In genomic region chr11:26134053-26134452, GRCh38 we compare ENCODE assay signal across 15 cellular contexts.
DNase-seq lines count a peak whose midpoint lies in the region; ATAC-seq and TF ChIP-seq lines count a peak whose summit lies in the region.
"Had no signal": no experiment of that assay in that cellular context is flagged by ENCODE, and none has a peak within 500 bp of the region (broad histone marks: within the 10 kb centered on the region; RNA-seq: fewer than 3 reads in every experiment).

No MANE protein-coding gene starts in this region.

- intact Hi-C loops in esophagus squamous epithelium (cut with DNase I) = no loop called here

- no peaks in the 10 kb centered on the region for H3K9me2 ChIP-seq in DOHH2 (replicated peaks; ENCODE audit: control insufficient read depth, low read length)
- no peaks in the 10 kb centered on the region for H3K9me2 ChIP-seq in Karpas-422 (replicated peaks; ENCODE audit: insufficient read depth, low read length)
- no peaks in the 10 kb centered on the region for H3K9me2 ChIP-seq in OCI-LY1 (ENCODE audit: low read depth, low read length)
- no peaks in the 10 kb centered on the region for H3K9me2 ChIP-seq in SU-DHL-6 (replicated peaks; ENCODE audit: insufficient read depth, low read length)

- no peak overlapping the region for H3K9ac ChIP-seq in Karpas-422 (ENCODE audit: low read length)
- H3K9ac ChIP-seq in OCI-LY1 (ENCODE audit: low read length) = no peak overlapping the region
- H3K9ac ChIP-seq in SU-DHL-6 (ENCODE audit: low read length) = peak overlapping the region; percentile 49
- H3K9ac ChIP-seq: BLaER1 treated with 17β-estradiol and CSF1 and Interleukin-3, amounts not matched to agents 10 nM and 100 nM had no signal

- H3K27ac ChIP-seq in DOHH2 (ENCODE audit: low read depth, low read length) (peak overlapping the region; percentile 52), Karpas-422 (ENCODE audit: low read length) (peak overlapping the region; percentile 37), OCI-LY1 (ENCODE audit: low read depth, low read length, poor library complexity, severe bottlenecking) (peak overlapping the region; percentile 43), SU-DHL-6 (ENCODE audit: low read depth, low read length) (peak overlapping the region; percentile 64), esophagus squamous epithelium (no peak overlapping the region)
- no peak overlapping the region for H3K27ac ChIP-seq in effector memory CD4-positive, alpha-beta T cell (ENCODE audit: insufficient read depth, low read length, poor library complexity, severe bottlenecking)
- H3K27ac ChIP-seq: BLaER1 treated with 17β-estradiol and CSF1 and Interleukin-3, amounts not matched to agents 10 nM and 100 nM had no signal

- H3K4me3 ChIP-seq in DOHH2 (ENCODE audit: low read length) (peak overlapping the region; percentile 39; the same call in 1 of the 2 replicates), Karpas-422 (ENCODE audit: low read length) (no peak overlapping the region), OCI-LY1 (ENCODE audit: low read depth, low read length, poor library complexity, severe bottlenecking) (no peak overlapping the region), SU-DHL-6 (ENCODE audit: insufficient read depth, low read length, poor library complexity, severe bottlenecking) (peak overlapping the region; percentile 45), esophagus squamous epithelium (no peak overlapping the region)
- no peak overlapping the region for H3K4me3 ChIP-seq in effector memory CD4-positive, alpha-beta T cell (ENCODE audit: insufficient read depth, low read depth, low read length, poor library complexity, severe bottlenecking)
- H3K4me3 ChIP-seq: BLaER1 treated with 17β-estradiol and CSF1 and Interleukin-3, amounts not matched to agents 10 nM and 100 nM; GM23338 had no signal

- H4K20me1 ChIP-seq in DOHH2 (ENCODE audit: control insufficient read depth, insufficient read depth, low read depth, low read length) = no peaks in the 10 kb centered on the region
- no peaks in the 10 kb centered on the region for H4K20me1 ChIP-seq in Karpas-422 (ENCODE audit: insufficient read depth, low read depth, low read length)
- H4K20me1 ChIP-seq in OCI-LY1 (ENCODE audit: insufficient read depth, low read length) = no peaks in the 10 kb centered on the region
- no peaks in the 10 kb centered on the region for H4K20me1 ChIP-seq in SU-DHL-6 (ENCODE audit: low read depth, low read length)
- H4K20me1 ChIP-seq: BLaER1 treated with 17β-estradiol and CSF1 and Interleukin-3, amounts not matched to agents 10 nM and 100 nM had no signal

- no peak for TF ChIP-seq POLR2A in esophagus squamous epithelium (IDR thresholded peaks at IDR 0.05)

- DNase-seq in Karpas-422 = peak; percentile 46
- DNase-seq in 8988T = no peak
- DNase-seq in esophagus squamous epithelium (lab: John Stamatoyannopoulos, UW) = no peak
- DNase-seq in effector memory CD4-positive, alpha-beta T cell = no peak
- DNase-seq: ACHN; Calu3; CD4-positive, CD25-positive, alpha-beta regulatory T cell; DMS 273 treated with DMSO at 0.1 percent for 48 hours; H7 had no signal

- TF ChIP-seq CTCF in DOHH2 (IDR thresholded peaks at IDR 0.05; ENCODE audit: low read depth, low read length, poor library complexity, severe bottlenecking) = no peak
- no peak; the same call in 1 of the 2 replicates for TF ChIP-seq CTCF in OCI-LY1 (IDR thresholded peaks at IDR 0.05; ENCODE audit: low read length)
- TF ChIP-seq CTCF in SU-DHL-6 (IDR thresholded peaks at IDR 0.05; ENCODE audit: insufficient read depth, low read length, poor library complexity, severe bottlenecking) = peak; percentile 35
- no peak for TF ChIP-seq CTCF in esophagus squamous epithelium (IDR thresholded peaks at IDR 0.05)

- H3F3A ChIP-seq in DOHH2 (ENCODE audit: control insufficient read depth, insufficient read depth) = no peaks in the 10 kb centered on the region
- H3F3A ChIP-seq in OCI-LY1 (ENCODE audit: insufficient read depth, low read length) = 0 out of 2 replicates have a peak, but pooled peaks cover 6% of the 10 kb centered on the region
- no peaks in the 10 kb centered on the region; the same call in 1 of the 2 replicates for H3F3A ChIP-seq in SU-DHL-6 (ENCODE audit: insufficient read depth)

- H2AFZ ChIP-seq in Karpas-422 (ENCODE audit: low read length) (no peak overlapping the region), OCI-LY1 (ENCODE audit: low read length) (no peak overlapping the region), SU-DHL-6 (ENCODE audit: low read depth, low read length, severe bottlenecking) (peak overlapping the region; percentile 90)
- H2AFZ ChIP-seq: GM23338 had no signal

- 48 to 71% methylated on average over 1 of the region's 1 CpG for WGBS in esophagus squamous epithelium, 2 donors

- H3K4me2 ChIP-seq in DOHH2 (ENCODE audit: low read length) = peak overlapping the region; percentile 36
- H3K4me2 ChIP-seq in Karpas-422 (ENCODE audit: low read depth, low read length, poor library complexity, severe bottlenecking) = no peak overlapping the region
- no peak overlapping the region for H3K4me2 ChIP-seq in OCI-LY1 (ENCODE audit: low read length)
- H3K4me2 ChIP-seq in SU-DHL-6 (ENCODE audit: low read depth, low read length, poor library complexity, severe bottlenecking) = peak overlapping the region; percentile 77
- H3K4me2 ChIP-seq: BLaER1 treated with 17β-estradiol and CSF1 and Interleukin-3, amounts not matched to agents 10 nM and 100 nM; GM23338 had no signal

- H3K27me3 ChIP-seq in DOHH2 (ENCODE audit: control insufficient read depth, low read length) = no peaks in the 10 kb centered on the region
- H3K27me3 ChIP-seq in Karpas-422 (ENCODE audit: low read length) = no peaks in the 10 kb centered on the region
- no peaks in the 10 kb centered on the region for H3K27me3 ChIP-seq in OCI-LY1 (ENCODE audit: insufficient read depth, low read length)
- H3K27me3 ChIP-seq in SU-DHL-6 (ENCODE audit: low read length) = no peaks in the 10 kb centered on the region
- no peaks in the 10 kb centered on the region for H3K27me3 ChIP-seq in esophagus squamous epithelium
- no peaks in the 10 kb centered on the region for H3K27me3 ChIP-seq in effector memory CD4-positive, alpha-beta T cell (replicated peaks; ENCODE audit: control insufficient read depth, insufficient read depth, low read length, poor library complexity, severe bottlenecking)
- H3K27me3 ChIP-seq: BLaER1 treated with 17β-estradiol and CSF1 and Interleukin-3, amounts not matched to agents 10 nM and 100 nM had no signal

- H3K4me1 ChIP-seq in DOHH2 (ENCODE audit: control insufficient read depth, low read length) (peaks cover 39% of the 10 kb centered on the region), Karpas-422 (ENCODE audit: low read length) (peaks cover 34% of the 10 kb centered on the region), OCI-LY1 (ENCODE audit: insufficient read depth, low read length, severe bottlenecking) (peaks cover 37% of the 10 kb centered on the region), esophagus squamous epithelium (no peaks in the 10 kb centered on the region)
- no peaks in the 10 kb centered on the region for H3K4me1 ChIP-seq in effector memory CD4-positive, alpha-beta T cell (ENCODE audit: control insufficient read depth, insufficient read depth, low read length, poor library complexity, severe bottlenecking)
- H3K4me1 ChIP-seq: BLaER1 treated with 17β-estradiol and CSF1 and Interleukin-3, amounts not matched to agents 10 nM and 100 nM had no signal

- no peaks in the 10 kb centered on the region for H3K79me2 ChIP-seq in DOHH2 (ENCODE audit: control insufficient read depth, low read length)
- H3K79me2 ChIP-seq in Karpas-422 (ENCODE audit: low read length) = no peaks in the 10 kb centered on the region
- no peaks in the 10 kb centered on the region for H3K79me2 ChIP-seq in OCI-LY1 (ENCODE audit: insufficient read depth, low read length)
- H3K79me2 ChIP-seq in SU-DHL-6 (ENCODE audit: insufficient read depth, low read length) = no peaks in the 10 kb centered on the region

- H3K36me3 ChIP-seq in DOHH2 (ENCODE audit: control insufficient read depth, low read length) = peaks cover 14% of the 10 kb centered on the region
- no peaks in the 10 kb centered on the region for H3K36me3 ChIP-seq in Karpas-422 (ENCODE audit: insufficient read depth, low read length)
- no peaks in the 10 kb centered on the region for H3K36me3 ChIP-seq in OCI-LY1 (ENCODE audit: insufficient read depth, low read length)
- 0 out of 2 replicates have a peak, but pooled peaks cover 4% of the 10 kb centered on the region for H3K36me3 ChIP-seq in SU-DHL-6 (ENCODE audit: low read length)
- H3K36me3 ChIP-seq in esophagus squamous epithelium = no peaks in the 10 kb centered on the region
- H3K36me3 ChIP-seq in effector memory CD4-positive, alpha-beta T cell (ENCODE audit: control insufficient read depth, insufficient read depth, low read length) = no peaks in the 10 kb centered on the region
- H3K36me3 ChIP-seq: BLaER1 treated with 17β-estradiol and CSF1 and Interleukin-3, amounts not matched to agents 10 nM and 100 nM had no signal

- H3K9me3 ChIP-seq in DOHH2 (ENCODE audit: control insufficient read depth, insufficient read depth, low read length) = peaks cover 3% of the 10 kb centered on the region; the same call in 1 of the 2 replicates
- H3K9me3 ChIP-seq in Karpas-422 (ENCODE audit: low read length) = peaks cover 4% of the 10 kb centered on the region; the same call in 1 of the 2 replicates
- H3K9me3 ChIP-seq in OCI-LY1 (ENCODE audit: low read length) = no peaks in the 10 kb centered on the region
- no peaks in the 10 kb centered on the region for H3K9me3 ChIP-seq in SU-DHL-6 (ENCODE audit: insufficient read depth, low read length)
- no peaks in the 10 kb centered on the region for H3K9me3 ChIP-seq in esophagus squamous epithelium
- H3K9me3 ChIP-seq in effector memory CD4-positive, alpha-beta T cell (ENCODE audit: control insufficient read depth, low read length) = no peaks in the 10 kb centered on the region
- H3K9me3 ChIP-seq: BLaER1 treated with 17β-estradiol and CSF1 and Interleukin-3, amounts not matched to agents 10 nM and 100 nM had no signal

- no peak for ATAC-seq in GM21576 (IDR thresholded peaks at IDR 0.05; ENCODE audit: unreplicated experiment)

Comparison
In these comparisons a context has a peak if more than half of its experiments do, and no peak if none do; other contexts are left out.
1. H3K27ac ChIP-seq: peak in DOHH2 (single experiment), Karpas-422 (single experiment), OCI-LY1 (single experiment) and SU-DHL-6 (single experiment); none in esophagus squamous epithelium (0 of 4) and effector memory CD4-positive, alpha-beta T cell (single experiment).
2. H3K4me2 ChIP-seq: peak in DOHH2 (single experiment) and SU-DHL-6 (single experiment); none in Karpas-422 (single experiment) and OCI-LY1 (single experiment).
3. H3K4me3 ChIP-seq: peak in DOHH2 (single experiment) and SU-DHL-6 (single experiment); none in Karpas-422 (single experiment), OCI-LY1 (single experiment), esophagus squamous epithelium (0 of 4) and effector memory CD4-positive, alpha-beta T cell (single experiment).